Comparison of ENCODE assay signal across 15 cellular contexts in genomic region chr13:47890146-47890814, GRCh38.
DNase-seq lines count a peak whose midpoint lies in the region; ATAC-seq and TF ChIP-seq lines count a peak whose summit lies in the region.
"Had no signal": no experiment of that assay in that cellular context is flagged by ENCODE, and none has a peak within 500 bp of the region (broad histone marks: within the 10 kb centered on the region; RNA-seq: fewer than 3 reads in every experiment).

No MANE protein-coding gene starts in this region.

- H3K4me3 Mint-ChIP-seq in chondrocyte (ENCODE audit: unreplicated experiment) (peak overlapping the region; percentile 40), WTC11 (no peak overlapping the region)

- H3F3A ChIP-seq in SU-DHL-6 (ENCODE audit: insufficient read depth) = no peaks in the 10 kb centered on the region

- H3K27ac Mint-ChIP-seq in chondrocyte (ENCODE audit: unreplicated experiment) (peak overlapping the region; percentile 0), WTC11 (no peak overlapping the region)

- no peak for TF ChIP-seq CTCF in SU-DHL-6 (IDR thresholded peaks at IDR 0.05; ENCODE audit: insufficient read depth, low read length, poor library complexity, severe bottlenecking)
- no peak for TF ChIP-seq CTCF in chondrocyte (IDR thresholded peaks at IDR 0.05)
- no peak for TF ChIP-seq CTCF in WTC11 (IDR thresholded peaks at IDR 0.05)

- peak; percentile 12 for DNase-seq in activated CD4-positive, alpha-beta T cell treated with anti-CD3 and anti-CD28 coated beads for 48 hours
- DNase-seq in activated CD4-positive, alpha-beta T cell treated with anti-CD3 and anti-CD28 coated beads for 4 hours = no peak
- DNase-seq in HCEC 1CT = peak; percentile 50
- DNase-seq in chondrocyte (ENCODE audit: low spot score) = no peak
- no peak for DNase-seq in WTC11 (ENCODE audit: low spot score)
- no peak for DNase-seq in effector memory CD4-positive, alpha-beta T cell
- DNase-seq: ACHN; Calu3; hippocampal formation; NCI-H2107; SHP77; stimulated activated CD4-positive, alpha-beta T cell treated with anti-CD3 and anti-CD28 coated beads, Interleukin-4, amount 100 ng/mL, for 1 hour; trophoblast cell had no signal

- peak overlapping the region; percentile 24 for H3K4me2 ChIP-seq in SU-DHL-6 (ENCODE audit: low read depth, low read length, poor library complexity, severe bottlenecking)

- no peak overlapping the region for H2AFZ ChIP-seq in SU-DHL-6 (ENCODE audit: low read depth, low read length, severe bottlenecking)

- ATAC-seq in WTC11 (no peak), GM19463 (IDR thresholded peaks at IDR 0.05; ENCODE audit: unreplicated experiment) (no peak)

- no peaks in the 10 kb centered on the region for H3K27me3 Mint-ChIP-seq in chondrocyte (ENCODE audit: low read depth)
- H3K27me3 Mint-ChIP-seq in WTC11 (ENCODE audit: low read depth) = no peaks in the 10 kb centered on the region

- no peaks in the 10 kb centered on the region for H3K4me1 ChIP-seq in effector memory CD4-positive, alpha-beta T cell (ENCODE audit: control insufficient read depth, insufficient read depth, low read length, poor library complexity, severe bottlenecking)

- H3K36me3 ChIP-seq in SU-DHL-6 (ENCODE audit: low read length) = no peaks in the 10 kb centered on the region
- no peaks in the 10 kb centered on the region for H3K36me3 ChIP-seq in effector memory CD4-positive, alpha-beta T cell (ENCODE audit: control insufficient read depth, insufficient read depth, low read length)

- H3K9me3 ChIP-seq in SU-DHL-6 (ENCODE audit: insufficient read depth, low read length) = no peaks in the 10 kb centered on the region
- H3K9me3 ChIP-seq in effector memory CD4-positive, alpha-beta T cell (ENCODE audit: control insufficient read depth, low read length) = no peaks in the 10 kb centered on the region

- no peaks in the 10 kb centered on the region for H3K27me3 ChIP-seq in SU-DHL-6 (ENCODE audit: low read length)
- H3K27me3 ChIP-seq in effector memory CD4-positive, alpha-beta T cell (replicated peaks; ENCODE audit: control insufficient read depth, insufficient read depth, low read length, poor library complexity, severe bottlenecking) = no peaks in the 10 kb centered on the region

- H3K36me3 Mint-ChIP-seq in chondrocyte (ENCODE audit: low read depth) (no peaks in the 10 kb centered on the region), WTC11 (no peaks in the 10 kb centered on the region)

- peaks cover 10% of the 10 kb centered on the region for H3K4me1 Mint-ChIP-seq in chondrocyte (ENCODE audit: low read depth)
- H3K4me1 Mint-ChIP-seq in WTC11 = no peaks in the 10 kb centered on the region; the same call in 1 of the 2 replicates

- no peaks in the 10 kb centered on the region for H3K9me3 Mint-ChIP-seq in chondrocyte (ENCODE audit: low read depth)
- H3K9me3 Mint-ChIP-seq in WTC11 = no peaks in the 10 kb centered on the region

- H3K27ac ChIP-seq in SU-DHL-6 (ENCODE audit: low read depth, low read length) = no peak overlapping the region
- no peak overlapping the region for H3K27ac ChIP-seq in effector memory CD4-positive, alpha-beta T cell (ENCODE audit: insufficient read depth, low read length, poor library complexity, severe bottlenecking)

- no peaks in the 10 kb centered on the region for H3K9me2 ChIP-seq in SU-DHL-6 (replicated peaks; ENCODE audit: insufficient read depth, low read length)

- CTCF ChIA-PET in WTC11 (lab: Charles Lee) = no interaction called here

- no peaks in the 10 kb centered on the region for H3K79me2 ChIP-seq in SU-DHL-6 (ENCODE audit: insufficient read depth, low read length)

- H4K20me1 ChIP-seq in SU-DHL-6 (ENCODE audit: low read depth, low read length) = no peaks in the 10 kb centered on the region

- H3K4me3 ChIP-seq in SU-DHL-6 (ENCODE audit: insufficient read depth, low read length, poor library complexity, severe bottlenecking) = no peak overlapping the region
- H3K4me3 ChIP-seq in effector memory CD4-positive, alpha-beta T cell (ENCODE audit: insufficient read depth, low read depth, low read length, poor library complexity, severe bottlenecking) = no peak overlapping the region

- POLR2A ChIA-PET in WTC11 (lab: Charles Lee) = no interaction called here

- no peak overlapping the region for H3K9ac ChIP-seq in SU-DHL-6 (ENCODE audit: low read length)

TF ChIP-seq in WTC11, 78 proteins besides CTCF, POLR2A, EP300 and RAD21:
- TF ChIP-seq HMGA2 (CRISPR knock-in tag; IDR thresholded peaks at IDR 0.05) = no peak
- no peak for TF ChIP-seq EMX1 (CRISPR knock-in tag; IDR thresholded peaks at IDR 0.05)
- TF ChIP-seq ZNF425 (CRISPR knock-in tag; conservative IDR thresholded peaks at IDR 0.05) = no peak
- no peak for TF ChIP-seq STAT6 (CRISPR knock-in tag; conservative IDR thresholded peaks at IDR 0.05; ENCODE audit: low read depth)
- no peak for TF ChIP-seq MYBL2 (CRISPR knock-in tag; IDR thresholded peaks at IDR 0.05)
- TF ChIP-seq ATF2 (CRISPR knock-in tag; IDR thresholded peaks at IDR 0.05; ENCODE audit: borderline replicate concordance, low read depth) = no peak
- TF ChIP-seq ELF4 (CRISPR knock-in tag; IDR thresholded peaks at IDR 0.05; ENCODE audit: low read depth) = no peak
- TF ChIP-seq ZNF281 (CRISPR knock-in tag; IDR thresholded peaks at IDR 0.05) = no peak
- TF ChIP-seq ZNF232 (CRISPR knock-in tag; IDR thresholded peaks at IDR 0.05) = no peak
- TF ChIP-seq ZNF396 (CRISPR knock-in tag; IDR thresholded peaks at IDR 0.05; ENCODE audit: borderline replicate concordance) = no peak
TF ChIP-seq in WTC11: peak in this region for 0.

Comparison
In these comparisons a context has a peak if more than half of its experiments do, and no peak if none do; other contexts are left out.
1. DNase-seq: peak in activated CD4-positive, alpha-beta T cell treated with anti-CD3 and anti-CD28 coated beads for 48 hours (single experiment) and HCEC 1CT (single experiment); none in activated CD4-positive, alpha-beta T cell treated with anti-CD3 and anti-CD28 coated beads for 4 hours (0 of 2), chondrocyte (single experiment), WTC11 (single experiment) and effector memory CD4-positive, alpha-beta T cell (0 of 3).